Comparison of ENCODE assay signal across 2 cellular contexts in the genomic region with DNA sequence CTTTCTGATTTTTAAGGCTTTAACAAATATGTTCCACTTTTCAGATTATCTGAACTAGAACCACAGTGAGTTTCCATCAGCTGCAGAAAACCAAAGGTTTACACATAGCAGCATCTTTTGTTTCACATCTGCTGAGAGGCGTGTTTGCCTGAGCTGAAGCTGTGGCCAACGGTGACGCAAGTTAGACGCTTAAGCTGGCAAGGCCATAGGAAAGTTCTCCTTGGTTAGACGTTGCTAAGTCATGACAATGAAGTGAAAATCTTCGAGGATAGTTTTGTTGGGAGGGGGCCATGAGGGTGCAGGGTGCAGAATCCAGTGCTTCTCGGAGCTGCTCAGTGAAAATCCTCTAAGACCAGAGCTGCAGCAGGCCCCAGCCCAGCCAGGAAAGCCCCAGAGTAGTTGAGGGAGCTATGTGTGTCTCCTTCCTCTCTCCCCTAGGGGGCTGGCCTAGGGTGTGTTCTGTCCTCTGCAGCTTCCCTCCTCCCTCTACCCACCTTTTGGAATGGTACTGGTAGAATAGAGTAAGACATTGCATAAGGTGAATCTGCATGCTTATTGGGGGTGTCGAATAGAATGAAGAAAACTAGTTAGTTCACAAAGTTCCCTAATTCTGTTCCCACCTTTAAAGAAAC.
TF ChIP-seq lines count a peak whose summit lies in the region.

No MANE protein-coding gene starts in this region.

TF ChIP-seq in HepG2, 621 proteins besides CTCF, POLR2A, EP300 and RAD21 (continued from another document and continues in another):
- TF ChIP-seq RNF219 (CRISPR knock-in tag; IDR thresholded peaks at IDR 0.05) = no peak
- TF ChIP-seq, protein P1, sequence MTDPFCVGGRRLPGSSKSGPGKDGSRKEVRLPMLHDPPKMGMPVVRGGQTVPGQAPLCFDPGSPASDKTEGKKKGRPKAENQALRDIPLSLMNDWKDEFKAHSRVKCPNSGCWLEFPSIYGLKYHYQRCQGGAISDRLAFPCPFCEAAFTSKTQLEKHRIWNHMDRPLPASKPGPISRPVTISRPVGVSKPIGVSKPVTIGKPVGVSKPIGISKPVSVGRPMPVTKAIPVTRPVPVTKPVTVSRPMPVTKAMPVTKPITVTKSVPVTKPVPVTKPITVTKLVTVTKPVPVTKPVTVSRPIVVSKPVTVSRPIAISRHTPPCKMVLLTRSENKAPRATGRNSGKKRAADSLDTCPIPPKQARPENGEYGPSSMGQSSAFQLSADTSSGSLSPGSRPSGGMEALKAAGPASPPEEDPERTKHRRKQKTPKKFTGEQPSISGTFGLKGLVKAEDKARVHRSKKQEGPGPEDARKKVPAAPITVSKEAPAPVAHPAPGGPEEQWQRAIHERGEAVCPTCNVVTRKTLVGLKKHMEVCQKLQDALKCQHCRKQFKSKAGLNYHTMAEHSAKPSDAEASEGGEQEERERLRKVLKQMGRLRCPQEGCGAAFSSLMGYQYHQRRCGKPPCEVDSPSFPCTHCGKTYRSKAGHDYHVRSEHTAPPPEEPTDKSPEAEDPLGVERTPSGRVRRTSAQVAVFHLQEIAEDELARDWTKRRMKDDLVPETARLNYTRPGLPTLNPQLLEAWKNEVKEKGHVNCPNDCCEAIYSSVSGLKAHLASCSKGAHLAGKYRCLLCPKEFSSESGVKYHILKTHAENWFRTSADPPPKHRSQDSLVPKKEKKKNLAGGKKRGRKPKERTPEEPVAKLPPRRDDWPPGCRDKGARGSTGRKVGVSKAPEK (CRISPR knock-in tag; IDR thresholded peaks at IDR 0.05; ENCODE audit: borderline replicate concordance) = no peak
- TF ChIP-seq, protein P2, sequence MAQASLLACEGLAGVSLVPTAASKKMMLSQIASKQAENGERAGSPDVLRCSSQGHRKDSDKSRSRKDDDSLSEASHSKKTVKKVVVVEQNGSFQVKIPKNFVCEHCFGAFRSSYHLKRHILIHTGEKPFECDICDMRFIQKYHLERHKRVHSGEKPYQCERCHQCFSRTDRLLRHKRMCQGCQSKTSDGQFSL (CRISPR knock-in tag; IDR thresholded peaks at IDR 0.05) = no peak
- no peak for TF ChIP-seq AHR (CRISPR knock-in tag; IDR thresholded peaks at IDR 0.05)
- TF ChIP-seq BCL3 (CRISPR knock-in tag; IDR thresholded peaks at IDR 0.05) = no peak
- no peak for TF ChIP-seq KMT2B (CRISPR knock-in tag; IDR thresholded peaks at IDR 0.05)
- no peak for TF ChIP-seq DNMT3B (CRISPR knock-in tag; conservative IDR thresholded peaks at IDR 0.05)
- no peak for TF ChIP-seq ERF (CRISPR knock-in tag; IDR thresholded peaks at IDR 0.05)
- TF ChIP-seq, protein P3, sequence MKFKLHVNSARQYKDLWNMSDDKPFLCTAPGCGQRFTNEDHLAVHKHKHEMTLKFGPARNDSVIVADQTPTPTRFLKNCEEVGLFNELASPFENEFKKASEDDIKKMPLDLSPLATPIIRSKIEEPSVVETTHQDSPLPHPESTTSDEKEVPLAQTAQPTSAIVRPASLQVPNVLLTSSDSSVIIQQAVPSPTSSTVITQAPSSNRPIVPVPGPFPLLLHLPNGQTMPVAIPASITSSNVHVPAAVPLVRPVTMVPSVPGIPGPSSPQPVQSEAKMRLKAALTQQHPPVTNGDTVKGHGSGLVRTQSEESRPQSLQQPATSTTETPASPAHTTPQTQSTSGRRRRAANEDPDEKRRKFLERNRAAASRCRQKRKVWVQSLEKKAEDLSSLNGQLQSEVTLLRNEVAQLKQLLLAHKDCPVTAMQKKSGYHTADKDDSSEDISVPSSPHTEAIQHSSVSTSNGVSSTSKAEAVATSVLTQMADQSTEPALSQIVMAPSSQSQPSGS (CRISPR knock-in tag; IDR thresholded peaks at IDR 0.05) = no peak
- no peak for TF ChIP-seq ZNF382 (CRISPR knock-in tag; IDR thresholded peaks at IDR 0.05; ENCODE audit: borderline replicate concordance)
- TF ChIP-seq, protein P4, sequence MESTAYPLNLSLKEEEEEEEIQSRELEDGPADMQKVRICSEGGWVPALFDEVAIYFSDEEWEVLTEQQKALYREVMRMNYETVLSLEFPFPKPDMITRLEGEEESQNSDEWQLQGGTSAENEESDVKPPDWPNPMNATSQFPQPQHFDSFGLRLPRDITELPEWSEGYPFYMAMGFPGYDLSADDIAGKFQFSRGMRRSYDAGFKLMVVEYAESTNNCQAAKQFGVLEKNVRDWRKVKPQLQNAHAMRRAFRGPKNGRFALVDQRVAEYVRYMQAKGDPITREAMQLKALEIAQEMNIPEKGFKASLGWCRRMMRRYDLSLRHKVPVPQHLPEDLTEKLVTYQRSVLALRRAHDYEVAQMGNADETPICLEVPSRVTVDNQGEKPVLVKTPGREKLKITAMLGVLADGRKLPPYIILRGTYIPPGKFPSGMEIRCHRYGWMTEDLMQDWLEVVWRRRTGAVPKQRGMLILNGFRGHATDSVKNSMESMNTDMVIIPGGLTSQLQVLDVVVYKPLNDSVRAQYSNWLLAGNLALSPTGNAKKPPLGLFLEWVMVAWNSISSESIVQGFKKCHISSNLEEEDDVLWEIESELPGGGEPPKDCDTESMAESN (CRISPR knock-in tag; conservative IDR thresholded peaks at IDR 0.05) = no peak

TF ChIP-seq in H1, 55 proteins besides CTCF, POLR2A, EP300 and RAD21 (continued from another document):
- TF ChIP-seq EGR1 (IDR thresholded peaks at IDR 0.05; ENCODE audit: borderline replicate concordance, low read depth, low read length) (no peak), YY1 (IDR thresholded peaks at IDR 0.05; ENCODE audit: low read depth, low read length) (no peak), ZNF274 (IDR thresholded peaks at IDR 0.05; ENCODE audit: borderline replicate concordance, extremely low read depth, low read length) (no peak)
